9 cellular contexts compared by ENCODE assay signal in genomic region chr5:150793423-150793888, GRCh38. TPM values are rescaled to one million over a fixed set of nuclear protein-coding genes. Genes with fewer than 3 reads are reported as not detected.
"Had no signal": no experiment of that assay in that cellular context is flagged by ENCODE, and none has a peak within 500 bp of the region (broad histone marks: within the 10 kb centered on the region; RNA-seq: fewer than 3 reads in every experiment).

No MANE protein-coding gene starts in this region.

RNA-seq across cellular contexts. Expression of gene IRGM, which starts 52.9 kb away (rescaled TPM):
- total RNA-seq: astrocyte, bronchial epithelial cell, cardiac septum, dermis blood vessel endothelial cell, esophagus muscularis mucosa, foreskin keratinocyte, gastrocnemius medialis, heart left ventricle had no signal
- polyA plus RNA-seq: adipose tissue, foreskin keratinocyte had no signal
